Comparison of ENCODE assay signal across 8 cellular contexts in the genomic region with DNA sequence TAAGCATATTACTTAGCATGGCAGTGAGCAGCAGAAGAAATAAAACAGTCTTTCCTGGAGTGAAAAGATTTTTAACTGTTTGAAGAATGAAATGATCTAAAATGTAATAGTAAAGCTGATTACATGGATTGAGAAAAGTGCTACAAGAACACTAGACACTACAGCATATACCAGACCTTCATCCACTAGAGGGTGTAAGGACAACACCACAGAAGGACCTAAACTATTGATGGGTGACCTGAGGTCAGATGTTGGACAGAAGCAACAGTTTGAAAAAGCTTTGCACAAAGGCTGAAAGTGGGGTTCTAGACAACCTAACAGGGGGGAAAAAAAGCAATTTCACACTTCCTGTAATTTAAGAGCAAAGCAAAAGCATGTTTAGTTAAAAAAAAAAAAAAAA.
DNase-seq lines count a peak whose midpoint lies in the region; ATAC-seq, FAIRE-seq and TF ChIP-seq lines count a peak whose summit lies in the region.

No MANE protein-coding gene starts in this region.

- peak; percentile 72 for TF ChIP-seq CTCF in AG09309 (IDR thresholded peaks at IDR 0.05; ENCODE audit: control insufficient read depth, insufficient read depth, low read depth, low read length, missing control alignments)
- TF ChIP-seq CTCF in dorsolateral prefrontal cortex (IDR thresholded peaks at IDR 0.05 in 54 of 56, conservative IDR thresholded peaks at IDR 0.05 in 2 of 56; ENCODE audit: low read depth in 1 of 56, partially characterized antibody in 56 of 56), result peak in 55 of 56 donors; percentile 46 to 84 (median 70)
- TF ChIP-seq CTCF in mucosa of descending colon (IDR thresholded peaks at IDR 0.05), result no peak

- no peak overlapping the region for H3K4me3 ChIP-seq in AG09309 (ENCODE audit: control insufficient read depth, low read depth, low read length)
- no peak overlapping the region for H3K4me3 ChIP-seq in dorsolateral prefrontal cortex
- H3K4me3 ChIP-seq in mucosa of descending colon, result no peak overlapping the region

- intact Hi-C loops in dorsolateral prefrontal cortex (cut with DNase I), result loop anchor here (2.0 to 5.0 kb wide), 4 partner anchors 96 to 194 kb away; partner anchors contain the start of gene RBFOX2 (in 1 of the 2)
- intact Hi-C loops in mucosa of descending colon (cut with DNase I, micrococcal nuclease), result loop anchor here (2.0 to 10.0 kb wide), 2 partner anchors 134 to 194 kb away; no protein-coding TSS in a partner anchor

- no peaks in the 10 kb centered on the region for H3K27me3 ChIP-seq in dorsolateral prefrontal cortex

- peak; percentile 23 for FAIRE-seq in GM19239 (lab: Jason Lieb, UNC)

- DNase-seq in AG09309 (ENCODE audit: low read depth) (peak; percentile 55), GM19239 (ENCODE audit: insufficient read length, low spot score) (no peak), NOMO-1 treated with dmso at 0.1 percent for 144 hours (lab: John Stamatoyannopoulos, UW; ENCODE audit: unreplicated experiment) (peak; percentile 32), dorsolateral prefrontal cortex (no peak), mucosa of descending colon (peak in 1 of 3 donors; percentile 37), NCI-H1930 (lab: John Stamatoyannopoulos, UW) (no peak)

- ATAC-seq in mucosa of descending colon (peak; percentile 77), GM21390 (IDR thresholded peaks at IDR 0.05; ENCODE audit: unreplicated experiment) (no peak), GM18520 (IDR thresholded peaks at IDR 0.05; ENCODE audit: unreplicated experiment) (no peak)

- no peaks in the 10 kb centered on the region for H3K4me1 ChIP-seq in mucosa of descending colon (ENCODE audit: low read depth)

- no peaks in the 10 kb centered on the region for H3K9me3 ChIP-seq in mucosa of descending colon

- peak overlapping the region in 1 of 59 donors; percentile 2 for H3K27ac ChIP-seq in dorsolateral prefrontal cortex

- no peaks in the 10 kb centered on the region for H3K36me3 ChIP-seq in mucosa of descending colon (ENCODE audit: low read depth)

Comparison
In these comparisons a context has a peak if more than half of its experiments do, and no peak if none do; other contexts are left out.
1. DNase-seq: peak in AG09309 (single experiment) and NOMO-1 treated with dmso at 0.1 percent for 144 hours (single experiment); none in GM19239 (single experiment), dorsolateral prefrontal cortex (0 of 10) and NCI-H1930 (0 of 2).